Comparison of ENCODE assay signal across 1 cellular context in the genomic region with DNA sequence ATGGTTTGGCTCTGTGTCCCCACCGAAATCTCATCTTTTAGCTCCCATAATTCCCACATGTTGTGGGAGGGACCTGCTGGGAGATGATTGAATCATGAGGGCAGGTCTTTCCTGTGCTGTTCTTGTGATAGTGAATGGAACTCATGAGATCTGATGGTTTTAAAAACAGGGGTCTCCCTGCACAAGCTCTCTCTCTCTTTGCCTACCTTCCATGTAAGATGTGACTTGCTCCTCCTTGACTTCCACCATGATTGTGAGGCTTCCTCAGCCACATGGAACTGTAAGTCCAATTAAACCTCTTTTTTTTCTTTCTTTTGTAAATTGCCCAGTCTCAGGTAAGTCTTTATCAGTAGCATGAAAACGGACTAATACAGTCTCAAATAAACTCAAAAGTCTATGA. TPM values are rescaled to one million over a fixed set of nuclear protein-coding genes. Genes with fewer than 3 reads are reported as not detected.
"Had no signal": no experiment of that assay in that cellular context is flagged by ENCODE, and none has a peak within 500 bp of the region (broad histone marks: within the 10 kb centered on the region; RNA-seq: fewer than 3 reads in every experiment).

No MANE protein-coding gene starts in this region.

RNA-seq across cellular contexts. Expression of a gene that starts 56.0 kb away (rescaled TPM):
- total RNA-seq: OCI-LY7 had no signal
